Comparison of ENCODE assay signal across 27 cellular contexts in the genomic region with DNA sequence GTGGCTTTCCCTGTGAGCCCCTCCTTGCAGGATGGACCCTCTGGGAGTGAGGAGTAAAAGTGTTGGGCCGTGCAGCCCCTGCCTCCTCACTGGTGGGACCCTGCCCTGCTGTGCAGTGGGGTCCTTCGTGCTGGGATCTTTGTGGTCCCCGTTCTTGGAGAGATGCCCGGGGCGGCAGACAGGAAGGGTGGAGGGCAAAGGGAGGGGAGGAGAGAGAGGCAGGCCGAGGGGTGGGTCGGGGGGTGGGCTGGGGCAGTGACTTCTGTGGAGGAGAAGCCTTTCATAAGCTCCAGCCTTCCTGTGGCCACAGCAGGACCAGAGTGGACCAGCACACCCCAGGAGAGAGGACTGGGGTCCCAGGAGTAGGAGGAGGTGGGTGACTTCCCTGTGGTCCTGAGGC. TPM values are rescaled to one million over a fixed set of nuclear protein-coding genes. Genes with fewer than 3 reads are reported as not detected.
DNase-seq lines count a peak whose midpoint lies in the region; TF ChIP-seq lines count a peak whose summit lies in the region.
"Had no signal": no experiment of that assay in that cellular context is flagged by ENCODE, and none has a peak within 500 bp of the region (broad histone marks: within the 10 kb centered on the region; RNA-seq: fewer than 3 reads in every experiment).

A gene (plus strand): TSS at position 283 of the 400 bp plus-strand sequence. CDS start 1,922 bp downstream, outside the sequence.

- H4K5ac ChIP-seq in mesendoderm (ENCODE audit: low read length), result no peak within 1 kb of the TSS

- H3K18ac ChIP-seq in mesendoderm (ENCODE audit: low read length) (no peak within 1 kb of the TSS), trophoblast cell (ENCODE audit: low read length) (no peak within 1 kb of the TSS)

- H3K27me3 ChIP-seq in NT2/D1 (ENCODE audit: insufficient read depth, insufficient read length) (no peaks in the 10 kb centered on the region), mesendoderm (ENCODE audit: insufficient read depth, low read length, poor library complexity) (peaks cover 4% of the 10 kb centered on the region), prostate gland (replicated peaks; ENCODE audit: insufficient read depth) (peaks cover 20% of the 10 kb centered on the region), trophoblast cell (ENCODE audit: insufficient read depth, low read length) (no peaks in the 10 kb centered on the region)

- peak within 1 kb of the TSS; percentile 51 for H3K27ac Mint-ChIP-seq in activated naive CD4-positive, alpha-beta T cell treated with anti-CD3 and anti-CD28 coated beads, Interleukin-2, amount 50 U/mL, for 24 hours
- no peak within 1 kb of the TSS for H3K27ac Mint-ChIP-seq in activated naive CD4-positive, alpha-beta T cell treated with anti-CD3 and anti-CD28 coated beads, Interleukin-2, amount 10 ng/mL, durations not matched to agents 7 days and 5 days

- H3K4me3 ChIP-seq in NT2/D1 (ENCODE audit: insufficient read length, low read depth) (no peak within 1 kb of the TSS), mesendoderm (ENCODE audit: low read length) (no peak within 1 kb of the TSS), prostate gland (no peak within 1 kb of the TSS), trophoblast cell (ENCODE audit: low read depth, low read length) (no peak within 1 kb of the TSS)
- H3K4me3 ChIP-seq: GM12878 had no signal

- no peak within 1 kb of the TSS for H3K14ac ChIP-seq in trophoblast cell (ENCODE audit: low read length)

- H4K8ac ChIP-seq in mesendoderm (ENCODE audit: low read depth, low read length) (no peak within 1 kb of the TSS), trophoblast cell (ENCODE audit: low read depth, low read length) (no peak within 1 kb of the TSS)

- TF ChIP-seq POLR2A in prostate gland (IDR thresholded peaks at IDR 0.05), result no peak

- H3K4ac ChIP-seq in mesendoderm (ENCODE audit: low read depth, low read length) (no peak within 1 kb of the TSS), trophoblast cell (ENCODE audit: low read depth, low read length) (no peak within 1 kb of the TSS)

- H3K79me2 ChIP-seq in mesendoderm (ENCODE audit: control insufficient read depth, insufficient read depth, low read length), result no peaks in the 10 kb centered on the region
- H3K79me2 ChIP-seq in trophoblast cell (ENCODE audit: control insufficient read depth, insufficient read depth, low read length, poor library complexity), result no peaks in the 10 kb centered on the region

- H3K79me1 ChIP-seq in mesendoderm (ENCODE audit: low read length) (no peaks in the 10 kb centered on the region), trophoblast cell (ENCODE audit: low read length) (no peaks in the 10 kb centered on the region)

- CTCF ChIA-PET in activated naive CD4-positive, alpha-beta T cell treated with anti-CD3 and anti-CD28 coated beads, Interleukin-2, amount 10 ng/mL, durations not matched to agents 7 days and 5 days (lab: Charles Lee), result no interaction called here

- no peak within 1 kb of the TSS for H2AFZ ChIP-seq in trophoblast cell (ENCODE audit: insufficient read depth, low read length, poor library complexity)

- peaks cover 3% of the 10 kb centered on the region for H3K27me3 Mint-ChIP-seq in activated naive CD4-positive, alpha-beta T cell treated with anti-CD3 and anti-CD28 coated beads, Interleukin-2, amount 50 U/mL, for 24 hours
- peaks cover 41% of the 10 kb centered on the region for H3K27me3 Mint-ChIP-seq in activated naive CD4-positive, alpha-beta T cell treated with anti-CD3 and anti-CD28 coated beads, Interleukin-2, amount 10 ng/mL, durations not matched to agents 7 days and 5 days

- H3K9me3 Mint-ChIP-seq in activated naive CD4-positive, alpha-beta T cell treated with anti-CD3 and anti-CD28 coated beads, Interleukin-2, amount 50 U/mL, for 24 hours, result no peaks in the 10 kb centered on the region
- no peaks in the 10 kb centered on the region for H3K9me3 Mint-ChIP-seq in activated naive CD4-positive, alpha-beta T cell treated with anti-CD3 and anti-CD28 coated beads, Interleukin-2, amount 10 ng/mL, durations not matched to agents 7 days and 5 days
- H3K9me3 Mint-ChIP-seq: CD4-positive, alpha-beta memory T cell had no signal

- H2BK120ac ChIP-seq in mesendoderm (ENCODE audit: low read depth, low read length), result no peak within 1 kb of the TSS
- H2BK120ac ChIP-seq in trophoblast cell (ENCODE audit: insufficient read depth, low read length, poor library complexity), result no peak within 1 kb of the TSS

- intact Hi-C loops in prostate gland (cut with DNase I), result no loop called here

- no CpG with 5 or more reads among the region's 7 CpGs for WGBS in mesendoderm (ENCODE audit: extremely low coverage, insufficient coverage, low lambda C conversion rate)
- WGBS in prostate gland, result 23% methylated on average over 6 of the region's 7 CpGs
- WGBS in trophoblast cell (ENCODE audit: extremely low coverage, insufficient coverage, insufficient read length), result no CpG with 5 or more reads among the region's 7 CpGs

- H3K4me3 Mint-ChIP-seq in activated naive CD4-positive, alpha-beta T cell treated with anti-CD3 and anti-CD28 coated beads, Interleukin-2, amount 50 U/mL, for 24 hours, result no peak within 1 kb of the TSS
- H3K4me3 Mint-ChIP-seq in activated naive CD4-positive, alpha-beta T cell treated with anti-CD3 and anti-CD28 coated beads, Interleukin-2, amount 10 ng/mL, durations not matched to agents 7 days and 5 days, result no peak within 1 kb of the TSS
- H3K4me3 Mint-ChIP-seq: CD4-positive, alpha-beta memory T cell had no signal

- H3K4me1 Mint-ChIP-seq in activated naive CD4-positive, alpha-beta T cell treated with anti-CD3 and anti-CD28 coated beads, Interleukin-2, amount 50 U/mL, for 24 hours, result peaks cover 7% of the 10 kb centered on the region
- H3K4me1 Mint-ChIP-seq in activated naive CD4-positive, alpha-beta T cell treated with anti-CD3 and anti-CD28 coated beads, Interleukin-2, amount 10 ng/mL, durations not matched to agents 7 days and 5 days, result peaks cover 13% of the 10 kb centered on the region

- no peak for TF ChIP-seq CTCF in prostate gland (IDR thresholded peaks at IDR 0.05)

- H4K12ac ChIP-seq in trophoblast cell (ENCODE audit: low read depth, low read length), result no peak within 1 kb of the TSS

- H2BK5ac ChIP-seq in mesendoderm (ENCODE audit: low read length) (no peak within 1 kb of the TSS), trophoblast cell (ENCODE audit: low read depth, low read length, poor library complexity) (no peak within 1 kb of the TSS)

- H3K9ac ChIP-seq in NT2/D1 (ENCODE audit: insufficient read length, low read depth) (peak within 1 kb of the TSS; percentile 42), mesendoderm (ENCODE audit: low read length) (no peak within 1 kb of the TSS), trophoblast cell (ENCODE audit: low read length) (no peak within 1 kb of the TSS)

- H2BK15ac ChIP-seq in mesendoderm (replicated peaks; ENCODE audit: low read depth), result no peak within 1 kb of the TSS

- H3K4me2 ChIP-seq in mesendoderm (ENCODE audit: low read length) (no peak within 1 kb of the TSS), trophoblast cell (ENCODE audit: low read length) (no peak within 1 kb of the TSS)

- peaks cover 44% of the 10 kb centered on the region for H3K36me3 ChIP-seq in NT2/D1 (ENCODE audit: insufficient read depth, insufficient read length, low read length)
- H3K36me3 ChIP-seq in mesendoderm (ENCODE audit: control insufficient read depth, insufficient read depth, low read length), result peaks cover 5% of the 10 kb centered on the region
- no peaks in the 10 kb centered on the region for H3K36me3 ChIP-seq in prostate gland
- peaks cover 21 to 24% of the 10 kb centered on the region in 2 experiments for H3K36me3 ChIP-seq in trophoblast cell (ENCODE audit: control insufficient read depth in 1 of 2, insufficient read depth in 2 of 2, low read length in 2 of 2)

- H3K23ac ChIP-seq in mesendoderm (ENCODE audit: low read length), result no peak within 1 kb of the TSS
- H3K23ac ChIP-seq in trophoblast cell (ENCODE audit: low read length), result no peak within 1 kb of the TSS

- H4K91ac ChIP-seq in trophoblast cell (ENCODE audit: low read depth, low read length), result no peak within 1 kb of the TSS

- H3K27ac ChIP-seq in mesendoderm (ENCODE audit: low read depth, low read length) (no peak within 1 kb of the TSS), prostate gland (no peak within 1 kb of the TSS), trophoblast cell (ENCODE audit: low read depth, low read length) (no peak within 1 kb of the TSS)
- H3K27ac ChIP-seq: RWPE1 had no signal

- no peaks in the 10 kb centered on the region for H3K36me3 Mint-ChIP-seq in activated naive CD4-positive, alpha-beta T cell treated with anti-CD3 and anti-CD28 coated beads, Interleukin-2, amount 50 U/mL, for 24 hours
- H3K36me3 Mint-ChIP-seq in activated naive CD4-positive, alpha-beta T cell treated with anti-CD3 and anti-CD28 coated beads, Interleukin-2, amount 10 ng/mL, durations not matched to agents 7 days and 5 days, result peaks cover 7% of the 10 kb centered on the region

- H3K9me3 ChIP-seq in NT2/D1 (ENCODE audit: insufficient read depth, low read length), result no peaks in the 10 kb centered on the region
- no peaks in the 10 kb centered on the region for H3K9me3 ChIP-seq in prostate gland
- H3K9me3 ChIP-seq in trophoblast cell (ENCODE audit: insufficient read depth, low read depth, low read length), result peaks cover 3% of the 10 kb centered on the region

- H2BK12ac ChIP-seq in trophoblast cell (ENCODE audit: low read length), result no peak within 1 kb of the TSS

- H3K4me1 ChIP-seq in NT2/D1 (ENCODE audit: insufficient read depth, insufficient read length) (peaks cover 45% of the 10 kb centered on the region), mesendoderm (ENCODE audit: control insufficient read depth, low read depth, low read length) (no peaks in the 10 kb centered on the region), prostate gland (replicated peaks) (no peaks in the 10 kb centered on the region), trophoblast cell (ENCODE audit: control insufficient read depth in 1 of 2, insufficient read depth in 2 of 2, low read length in 2 of 2) (peaks cover 0 to 6% of the 10 kb centered on the region in 2 experiments)

- H3K56ac ChIP-seq in mesendoderm (ENCODE audit: low read length), result peak within 1 kb of the TSS; percentile 34

- DNase-seq in activated naive CD4-positive, alpha-beta T cell treated with anti-CD3 and anti-CD28 coated beads, Interleukin-2, amount 10 ng/mL, durations not matched to agents 7 days and 5 days, result no peak
- DNase-seq in NT2/D1 (ENCODE audit: low read depth, low spot score) (no peak), mesendoderm (no peak), pons (ENCODE audit: low spot score) (no peak), prostate gland (ENCODE audit: low spot score) (no peak), trophoblast cell (no peak)
- DNase-seq: C1 segment of cervical spinal cord, COR-L47, DMS 273 treated with DMSO at 0.1 percent for 48 hours, DMS79, EL, GDM1, Karpas-422, NCI-H1092, NCI-H1417 treated with DMSO at 0.1 percent for 48 hours, NCI-H187, NCI-H2081 treated with DMSO at 0.1 percent for 48 hours, NCI-H2171, NCI-H226, NCI-H510A, NCI-H69, SHP77 treated with DMSO at 0.1 percent for 48 hours had no signal

- no peak within 1 kb of the TSS for H2AK5ac ChIP-seq in mesendoderm (ENCODE audit: low read length)
- no peak within 1 kb of the TSS for H2AK5ac ChIP-seq in trophoblast cell (ENCODE audit: low read length)

RNA-seq across cellular contexts. Expression of the gene that starts here (rescaled TPM):
- polyA plus RNA-seq in mesendoderm (2013, experiment 1 of 2), result 0.04 TPM
- 0.04 TPM for polyA plus RNA-seq in mesendoderm (2013, experiment 2 of 2)
- 1 to 10 TPM in 1 of 2 donors, not detected in 1; 7.1 TPM for total RNA-seq in prostate gland
- polyA plus RNA-seq in trophoblast cell (2013), result 0.23 and 0.26 TPM in 2 replicates
- total RNA-seq: A172, GM12878 had no signal
- polyA plus RNA-seq: CD4-positive, alpha-beta memory T cell; GM12878 had no signal
